Comparison of ENCODE assay signal across 27 cellular contexts in the genomic region with DNA sequence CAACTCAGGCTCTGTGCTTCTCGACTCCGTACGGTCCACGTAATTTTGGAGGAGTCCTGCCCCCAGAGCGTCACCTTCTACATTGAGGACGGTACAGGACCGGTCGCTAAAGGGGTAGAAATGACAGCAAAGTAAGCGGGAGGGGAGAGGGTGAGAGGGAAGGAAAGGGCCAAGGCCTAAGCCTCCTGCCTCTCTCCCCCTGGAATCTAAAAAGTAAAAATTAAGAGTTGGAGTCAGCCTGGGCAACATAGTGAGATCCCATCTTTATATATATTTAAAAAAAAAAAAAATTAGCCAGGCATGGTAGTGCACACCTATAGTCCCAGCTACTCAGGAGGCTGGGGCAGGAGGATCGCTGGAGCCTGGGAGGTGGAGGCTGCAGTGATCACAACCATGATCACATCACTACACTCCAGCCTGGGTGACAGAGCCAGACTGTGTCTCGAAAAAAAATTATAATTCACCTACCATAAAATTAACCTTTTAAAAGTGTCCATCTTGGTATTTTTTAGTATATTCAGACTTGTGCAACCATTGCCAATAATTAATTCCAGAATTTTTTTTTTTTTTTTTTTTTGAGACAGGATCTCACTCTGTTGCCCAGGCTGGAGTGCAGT.
"Had no signal": no experiment of that assay in that cellular context is flagged by ENCODE, and none has a peak within 500 bp of the region (broad histone marks: within the 10 kb centered on the region; RNA-seq: fewer than 3 reads in every experiment).

No MANE protein-coding gene starts in this region.

- H3K27me3 Mint-ChIP-seq: activated CD4-positive, alpha-beta T cell treated with anti-CD3 and anti-CD28 coated beads for 36 hours; activated CD4-positive, alpha-beta T cell treated with anti-CD3 and anti-CD28 coated beads, Interleukin-2, amount 10 ng/mL, durations not matched to agents 24 days and 14 days; activated CD8-positive, alpha-beta T cell treated with anti-CD3 and anti-CD28 coated beads for 36 hours; activated naive CD8-positive, alpha-beta T cell; activated T-helper 17 cell treated with anti-CD3 and anti-CD28 coated beads, Interleukin-2, amount 50 U/mL, for 72 hours; brain had no signal

- H3K27ac ChIP-seq: ascending aorta, cardiac muscle cell, colonic mucosa had no signal

- H3K4me1 Mint-ChIP-seq: brain had no signal

- ATAC-seq: activated CD4-positive, alpha-beta T cell treated with anti-CD3 and anti-CD28 coated beads for 36 hours; activated CD8-positive, alpha-beta T cell treated with anti-CD3 and anti-CD28 coated beads for 36 hours; activated T-cell treated with anti-CD3 and anti-CD28 coated beads, Interleukin-2, amount 50 U/mL, for 4 hours; activated T-helper 17 cell treated with anti-CD3 and anti-CD28 coated beads, Interleukin-2, amount 50 U/mL, for 72 hours; esophagus mucosa had no signal

- H3K9me3 ChIP-seq: ascending aorta, breast epithelium, colonic mucosa had no signal

- H3K9me3 Mint-ChIP-seq: activated CD4-positive, alpha-beta T cell treated with anti-CD3 and anti-CD28 coated beads, Interleukin-2, amount 10 ng/mL, durations not matched to agents 24 days and 14 days; activated CD8-positive, alpha-beta T cell treated with anti-CD3 and anti-CD28 coated beads for 36 hours; activated T-cell treated with anti-CD3 and anti-CD28 coated beads, Interleukin-2, amount 50 U/mL, for 4 hours; activated T-helper 17 cell treated with anti-CD3 and anti-CD28 coated beads, Interleukin-2, amount 50 U/mL, for 72 hours; brain; endodermal cell had no signal

- H3K4me1 ChIP-seq: ascending aorta, breast epithelium, colonic mucosa had no signal

- H3K4me3 ChIP-seq: ascending aorta, breast epithelium, cardiac muscle cell, colonic mucosa had no signal

- FAIRE-seq: frontal cortex had no signal

- H3K27ac Mint-ChIP-seq: activated CD4-positive, alpha-beta T cell treated with anti-CD3 and anti-CD28 coated beads for 36 hours; activated CD4-positive, alpha-beta T cell treated with anti-CD3 and anti-CD28 coated beads, Interleukin-2, amount 10 ng/mL, durations not matched to agents 24 days and 14 days; activated CD8-positive, alpha-beta T cell treated with anti-CD3 and anti-CD28 coated beads for 36 hours; activated naive CD8-positive, alpha-beta T cell; activated T-helper 17 cell treated with anti-CD3 and anti-CD28 coated beads, Interleukin-2, amount 50 U/mL, for 72 hours; brain; endodermal cell had no signal

- DNase-seq: activated CD4-positive, alpha-beta T cell treated with anti-CD3 and anti-CD28 coated beads for 36 hours; activated CD4-positive, alpha-beta T cell treated with anti-CD3 and anti-CD28 coated beads, Interleukin-2, amount 10 ng/mL, durations not matched to agents 24 days and 14 days; activated CD4-positive, CD25-positive, alpha-beta regulatory T cell; activated CD4-positive, CD25-positive, alpha-beta regulatory T cell treated with anti-CD3 and anti-CD28 coated beads, Interleukin-2, amount 50 U/mL, for 72 hours; activated CD8-positive, alpha-beta memory T cell treated with anti-CD3 and anti-CD28 coated beads for 24 hours; activated CD8-positive, alpha-beta T cell treated with anti-CD3 and anti-CD28 coated beads for 36 hours; activated effector memory CD4-positive, alpha-beta T cell treated with Interleukin-2 at 50 U/mL for 16 hours; activated gamma-delta T cell treated with Interleukin-2 at 50 U/mL for 16 hours; activated naive CD4-positive, alpha-beta T cell treated with anti-CD3 and anti-CD28 coated beads, Interleukin-2, amount 50 U/mL, for 16 hours; activated naive CD4-positive, alpha-beta T cell treated with Interleukin-2 at 50 U/mL for 16 hours; activated T-cell treated with anti-CD3 and anti-CD28 coated beads, Interleukin-2, amount 50 U/mL, for 4 hours; central memory CD4-positive, alpha-beta T cell; cerebellar nuclear complex; colonic mucosa; effector CD8-positive, alpha-beta T cell; endodermal cell; foreskin fibroblast; head of caudate nucleus; T-helper 2 cell had no signal

- H3K27me3 ChIP-seq: ascending aorta, breast epithelium, cardiac muscle cell, colonic mucosa had no signal

- H3K4me3 Mint-ChIP-seq: activated CD4-positive, alpha-beta T cell treated with anti-CD3 and anti-CD28 coated beads for 36 hours; activated CD4-positive, alpha-beta T cell treated with anti-CD3 and anti-CD28 coated beads, Interleukin-2, amount 10 ng/mL, durations not matched to agents 24 days and 14 days; activated CD8-positive, alpha-beta T cell treated with anti-CD3 and anti-CD28 coated beads for 36 hours; activated naive CD8-positive, alpha-beta T cell; activated T-cell treated with anti-CD3 and anti-CD28 coated beads, Interleukin-2, amount 50 U/mL, for 4 hours; activated T-helper 17 cell treated with anti-CD3 and anti-CD28 coated beads, Interleukin-2, amount 50 U/mL, for 72 hours; brain; endodermal cell had no signal
